In the genomic region with DNA sequence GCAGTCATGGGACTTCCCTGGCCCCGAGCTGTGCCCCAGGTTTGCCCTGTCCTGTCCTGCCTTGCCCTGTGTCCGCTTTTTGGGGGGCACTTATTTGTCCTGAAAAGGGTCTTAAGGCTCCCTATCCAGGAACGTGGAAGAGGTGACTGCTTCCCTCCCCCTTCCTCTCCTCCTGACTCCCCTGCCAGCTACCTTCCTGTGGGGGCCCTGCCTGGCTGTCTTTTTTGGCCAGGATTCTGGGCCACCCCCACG, we compare ENCODE assay signal across 1 cellular context.
TF ChIP-seq lines count a peak whose summit lies in the region.

No MANE protein-coding gene starts in this region.

TF ChIP-seq in H1, 55 proteins besides CTCF, POLR2A, EP300 and RAD21:
- no peak for TF ChIP-seq SIRT6 (IDR thresholded peaks at IDR 0.05; ENCODE audit: low read length)
- TF ChIP-seq EZH2 (IDR thresholded peaks at IDR 0.05; ENCODE audit: low read depth, low read length, severe bottlenecking), result no peak
- TF ChIP-seq, protein P1, sequence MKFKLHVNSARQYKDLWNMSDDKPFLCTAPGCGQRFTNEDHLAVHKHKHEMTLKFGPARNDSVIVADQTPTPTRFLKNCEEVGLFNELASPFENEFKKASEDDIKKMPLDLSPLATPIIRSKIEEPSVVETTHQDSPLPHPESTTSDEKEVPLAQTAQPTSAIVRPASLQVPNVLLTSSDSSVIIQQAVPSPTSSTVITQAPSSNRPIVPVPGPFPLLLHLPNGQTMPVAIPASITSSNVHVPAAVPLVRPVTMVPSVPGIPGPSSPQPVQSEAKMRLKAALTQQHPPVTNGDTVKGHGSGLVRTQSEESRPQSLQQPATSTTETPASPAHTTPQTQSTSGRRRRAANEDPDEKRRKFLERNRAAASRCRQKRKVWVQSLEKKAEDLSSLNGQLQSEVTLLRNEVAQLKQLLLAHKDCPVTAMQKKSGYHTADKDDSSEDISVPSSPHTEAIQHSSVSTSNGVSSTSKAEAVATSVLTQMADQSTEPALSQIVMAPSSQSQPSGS (IDR thresholded peaks at IDR 0.05; ENCODE audit: low read length), result no peak
- TF ChIP-seq ASH2L (IDR thresholded peaks at IDR 0.05; ENCODE audit: low read length), result no peak
- TF ChIP-seq SP2 (IDR thresholded peaks at IDR 0.05; ENCODE audit: low read length), result no peak
- TF ChIP-seq CHD2 (IDR thresholded peaks at IDR 0.05; ENCODE audit: low read length), result no peak
- no peak for TF ChIP-seq HDAC6 (IDR thresholded peaks at IDR 0.05; ENCODE audit: low read depth, low read length)
- no peak for TF ChIP-seq RXRA (IDR thresholded peaks at IDR 0.05; ENCODE audit: insufficient read depth, low read depth, low read length)
- no peak for TF ChIP-seq TAF7 (optimal IDR thresholded peaks at IDR 0.05; ENCODE audit: borderline replicate concordance, low read depth, low read length)
- no peak for TF ChIP-seq SP4 (IDR thresholded peaks at IDR 0.05; ENCODE audit: low read length)
- TF ChIP-seq JUND (IDR thresholded peaks at IDR 0.05; ENCODE audit: low read length), result no peak
- TF ChIP-seq GABPA (IDR thresholded peaks at IDR 0.05; ENCODE audit: borderline replicate concordance, insufficient read depth, low read length), result no peak
- no peak for TF ChIP-seq KDM4A (IDR thresholded peaks at IDR 0.05; ENCODE audit: low read depth, low read length, severe bottlenecking)
- no peak for TF ChIP-seq POU5F1 (IDR thresholded peaks at IDR 0.05; ENCODE audit: low read depth, low read length)
- no peak for TF ChIP-seq TEAD4 (IDR thresholded peaks at IDR 0.05; ENCODE audit: low read depth, low read length)
- no peak for TF ChIP-seq SIX5 (IDR thresholded peaks at IDR 0.05; ENCODE audit: low read depth, low read length)
- no peak for TF ChIP-seq RFX5 (IDR thresholded peaks at IDR 0.05; ENCODE audit: borderline replicate concordance, low read depth, low read length)
